43 cellular contexts compared by ENCODE assay signal in genomic region chr20:18813483-18813882, GRCh38. TPM values are rescaled to one million over a fixed set of nuclear protein-coding genes. Genes with fewer than 3 reads are reported as not detected.
"Had no signal": no experiment of that assay in that cellular context is flagged by ENCODE, and none has a peak within 500 bp of the region (broad histone marks: within the 10 kb centered on the region; RNA-seq: fewer than 3 reads in every experiment).

Gene SCP2D1, plus strand, starts transcription at chr20:18813783. Its CDS starts 33 bp downstream, at chr20:18813816.

- H3K9me3 Mint-ChIP-seq: activated naive CD4-positive, alpha-beta T cell treated with anti-CD3 and anti-CD28 coated beads for 36 hours; activated naive CD4-positive, alpha-beta T cell treated with anti-CD3 and anti-CD28 coated beads, Interleukin-2, amount 10 ng/mL, durations not matched to agents 7 days and 5 days; activated naive CD4-positive, alpha-beta T cell treated with anti-CD3 and anti-CD28 coated beads, Interleukin-2, amount 50 U/mL, for 24 hours; activated naive CD4-positive, alpha-beta T cell treated with anti-CD3 and anti-CD28 coated beads, Interleukin-2, amount 50 U/mL, for 72 hours; activated naive CD8-positive, alpha-beta T cell treated with anti-CD3 and anti-CD28 coated beads for 36 hours; activated naive CD8-positive, alpha-beta T cell treated with anti-CD3 and anti-CD28 coated beads, Interleukin-2, amount 10 ng/mL, durations not matched to agents 7 days and 5 days; activated naive CD8-positive, alpha-beta T cell treated with anti-CD3 and anti-CD28 coated beads, Interleukin-2, amount 50 U/mL, for 24 hours; activated T-cell treated with anti-CD3 and anti-CD28 coated beads, Interleukin-2, amount 50 U/mL, for 24 hours; activated T-cell treated with anti-CD3 and anti-CD28 coated beads, Interleukin-2, amount 50 U/mL, for 4 hours; activated T-cell treated with anti-CD3 and anti-CD28 coated beads, Interleukin-2, amount 50 U/mL, for 72 hours; activated T-helper 1 cell treated with anti-CD3 and anti-CD28 coated beads, Interleukin-12 subunit alpha, Interleukin-12 subunit beta, Interleukin-2, Interleukin-4 antibody, amounts not matched to agents 30 ng/mL and 10 ng/mL and 1 ng/mL, durations not matched to agents 14 hours and 24 hours and 36 hours; activated T-helper 17 cell treated with anti-CD3 and anti-CD28 coated beads, Interleukin-2, amount 50 U/mL, for 72 hours; activated T-helper 2 cell treated with anti-CD3 and anti-CD28 coated beads, Interferon-gamma antibody, Interleukin-2, Interleukin-4, amounts not matched to agents 10 μg/mL and 5 μg/mL and 100 μg/mL, durations not matched to agents 14 hours and 24 hours and 36 hours; central memory CD8-positive, alpha-beta T cell had no signal

- DNase-seq: activated effector memory CD4-positive, alpha-beta T cell treated with anti-CD3 and anti-CD28 coated beads, Interleukin-2, amount 50 U/mL, for 16 hours; activated effector memory CD4-positive, alpha-beta T cell treated with Interleukin-2 at 50 U/mL for 16 hours; activated gamma-delta T cell; activated gamma-delta T cell treated with Interleukin-2 at 50 U/mL for 16 hours; activated naive CD4-positive, alpha-beta T cell; activated naive CD4-positive, alpha-beta T cell treated with anti-CD3 and anti-CD28 coated beads for 36 hours; activated naive CD4-positive, alpha-beta T cell treated with anti-CD3 and anti-CD28 coated beads, Interleukin-2, amount 10 ng/mL, durations not matched to agents 7 days and 5 days; activated naive CD4-positive, alpha-beta T cell treated with Interleukin-2 at 50 U/mL for 16 hours; activated naive CD8-positive, alpha-beta T cell treated with anti-CD3 and anti-CD28 coated beads for 36 hours; activated naive CD8-positive, alpha-beta T cell treated with anti-CD3 and anti-CD28 coated beads, Interleukin-2, amount 10 ng/mL, durations not matched to agents 7 days and 5 days; activated naive CD8-positive, alpha-beta T cell treated with anti-CD3 and anti-CD28 coated beads, Interleukin-2, amount 50 U/mL, for 24 hours; activated T-cell treated with anti-CD3 and anti-CD28 coated beads, Interleukin-2, amount 50 U/mL, for 1 hour; activated T-cell treated with anti-CD3 and anti-CD28 coated beads, Interleukin-2, amount 50 U/mL, for 24 hours; activated T-cell treated with anti-CD3 and anti-CD28 coated beads, Interleukin-2, amount 50 U/mL, for 4 hours; activated T-cell treated with anti-CD3 and anti-CD28 coated beads, Interleukin-2, amount 50 U/mL, for 48 hours; activated T-cell treated with anti-CD3 and anti-CD28 coated beads, Interleukin-2, amount 50 U/mL, for 72 hours; adrenal gland; amniotic stem cell; amygdala; anterior cingulate cortex; aorta; body of pancreas; brain microvascular endothelial cell; caudate nucleus; central memory CD4-positive, alpha-beta T cell; cerebellar nuclear complex had no signal

- H3K4me1 ChIP-seq: adrenal gland, ascending aorta, body of pancreas, breast epithelium had no signal

- H3K4me3 ChIP-seq: adrenal gland, ascending aorta, body of pancreas, breast epithelium, cardiac muscle cell had no signal

- H3K27ac ChIP-seq: adrenal gland, ascending aorta, body of pancreas, brain microvascular endothelial cell, breast epithelium, cardiac muscle cell had no signal

- ATAC-seq: activated naive CD4-positive, alpha-beta T cell treated with anti-CD3 and anti-CD28 coated beads, Interleukin-2, amount 50 U/mL, for 72 hours; activated naive CD8-positive, alpha-beta T cell treated with anti-CD3 and anti-CD28 coated beads, Interleukin-2, amount 50 U/mL, for 24 hours; activated T-cell treated with anti-CD3 and anti-CD28 coated beads, Interleukin-2, amount 50 U/mL, for 4 hours; activated T-cell treated with anti-CD3 and anti-CD28 coated beads, Interleukin-2, amount 50 U/mL, for 72 hours; activated T-helper 17 cell treated with anti-CD3 and anti-CD28 coated beads, Interleukin-2, amount 50 U/mL, for 72 hours; body of pancreas had no signal

- H3K4me3 Mint-ChIP-seq: activated naive CD4-positive, alpha-beta T cell treated with anti-CD3 and anti-CD28 coated beads for 36 hours; activated naive CD4-positive, alpha-beta T cell treated with anti-CD3 and anti-CD28 coated beads, Interleukin-2, amount 10 ng/mL, durations not matched to agents 7 days and 5 days; activated naive CD4-positive, alpha-beta T cell treated with anti-CD3 and anti-CD28 coated beads, Interleukin-2, amount 50 U/mL, for 24 hours; activated naive CD8-positive, alpha-beta T cell; activated naive CD8-positive, alpha-beta T cell treated with anti-CD3 and anti-CD28 coated beads for 36 hours; activated naive CD8-positive, alpha-beta T cell treated with anti-CD3 and anti-CD28 coated beads, Interleukin-2, amount 10 ng/mL, durations not matched to agents 7 days and 5 days; activated naive CD8-positive, alpha-beta T cell treated with anti-CD3 and anti-CD28 coated beads, Interleukin-2, amount 50 U/mL, for 24 hours; activated T-cell treated with anti-CD3 and anti-CD28 coated beads, Interleukin-2, amount 50 U/mL, for 24 hours; activated T-cell treated with anti-CD3 and anti-CD28 coated beads, Interleukin-2, amount 50 U/mL, for 4 hours; activated T-cell treated with anti-CD3 and anti-CD28 coated beads, Interleukin-2, amount 50 U/mL, for 72 hours; activated T-helper 1 cell treated with anti-CD3 and anti-CD28 coated beads, Interleukin-12 subunit alpha, Interleukin-12 subunit beta, Interleukin-2, Interleukin-4 antibody, amounts not matched to agents 30 ng/mL and 10 ng/mL and 1 ng/mL, durations not matched to agents 14 hours and 24 hours and 36 hours; activated T-helper 17 cell treated with anti-CD3 and anti-CD28 coated beads, Interleukin-2, amount 50 U/mL, for 72 hours; brain; central memory CD8-positive, alpha-beta T cell had no signal

- H3K27me3 Mint-ChIP-seq: activated naive CD8-positive, alpha-beta T cell treated with anti-CD3 and anti-CD28 coated beads, Interleukin-2, amount 10 ng/mL, durations not matched to agents 7 days and 5 days had no signal

- H3K4me1 Mint-ChIP-seq: activated naive CD4-positive, alpha-beta T cell treated with anti-CD3 and anti-CD28 coated beads, Interleukin-2, amount 10 ng/mL, durations not matched to agents 7 days and 5 days; activated naive CD4-positive, alpha-beta T cell treated with anti-CD3 and anti-CD28 coated beads, Interleukin-2, amount 50 U/mL, for 24 hours; activated naive CD8-positive, alpha-beta T cell treated with anti-CD3 and anti-CD28 coated beads for 36 hours; activated naive CD8-positive, alpha-beta T cell treated with anti-CD3 and anti-CD28 coated beads, Interleukin-2, amount 10 ng/mL, durations not matched to agents 7 days and 5 days; activated naive CD8-positive, alpha-beta T cell treated with anti-CD3 and anti-CD28 coated beads, Interleukin-2, amount 50 U/mL, for 24 hours; activated T-helper 17 cell treated with anti-CD3 and anti-CD28 coated beads, Interleukin-2, amount 50 U/mL, for 72 hours; central memory CD8-positive, alpha-beta T cell had no signal

- H3K36me3 Mint-ChIP-seq: activated naive CD4-positive, alpha-beta T cell treated with anti-CD3 and anti-CD28 coated beads, Interleukin-2, amount 10 ng/mL, durations not matched to agents 7 days and 5 days; activated naive CD4-positive, alpha-beta T cell treated with anti-CD3 and anti-CD28 coated beads, Interleukin-2, amount 50 U/mL, for 24 hours; activated naive CD4-positive, alpha-beta T cell treated with anti-CD3 and anti-CD28 coated beads, Interleukin-2, amount 50 U/mL, for 72 hours; activated naive CD8-positive, alpha-beta T cell; activated naive CD8-positive, alpha-beta T cell treated with anti-CD3 and anti-CD28 coated beads for 36 hours; activated naive CD8-positive, alpha-beta T cell treated with anti-CD3 and anti-CD28 coated beads, Interleukin-2, amount 10 ng/mL, durations not matched to agents 7 days and 5 days; brain had no signal

- H3K27me3 ChIP-seq: adrenal gland, ascending aorta, body of pancreas, brain microvascular endothelial cell, breast epithelium, cardiac muscle cell had no signal

- H3K36me3 ChIP-seq: adrenal gland, ascending aorta, brain microvascular endothelial cell, breast epithelium, cardiac muscle cell had no signal

- H3K9me3 ChIP-seq: adrenal gland, ascending aorta, body of pancreas, breast epithelium had no signal

- H3K27ac Mint-ChIP-seq: activated naive CD4-positive, alpha-beta T cell treated with anti-CD3 and anti-CD28 coated beads for 36 hours; activated naive CD4-positive, alpha-beta T cell treated with anti-CD3 and anti-CD28 coated beads, Interleukin-2, amount 10 ng/mL, durations not matched to agents 7 days and 5 days; activated naive CD4-positive, alpha-beta T cell treated with anti-CD3 and anti-CD28 coated beads, Interleukin-2, amount 50 U/mL, for 24 hours; activated naive CD4-positive, alpha-beta T cell treated with anti-CD3 and anti-CD28 coated beads, Interleukin-2, amount 50 U/mL, for 72 hours; activated naive CD8-positive, alpha-beta T cell; activated naive CD8-positive, alpha-beta T cell treated with anti-CD3 and anti-CD28 coated beads for 36 hours; activated naive CD8-positive, alpha-beta T cell treated with anti-CD3 and anti-CD28 coated beads, Interleukin-2, amount 10 ng/mL, durations not matched to agents 7 days and 5 days; activated naive CD8-positive, alpha-beta T cell treated with anti-CD3 and anti-CD28 coated beads, Interleukin-2, amount 50 U/mL, for 24 hours; activated T-cell treated with anti-CD3 and anti-CD28 coated beads, Interleukin-2, amount 50 U/mL, for 24 hours; activated T-cell treated with anti-CD3 and anti-CD28 coated beads, Interleukin-2, amount 50 U/mL, for 72 hours; activated T-helper 1 cell treated with anti-CD3 and anti-CD28 coated beads, Interleukin-12 subunit alpha, Interleukin-12 subunit beta, Interleukin-2, Interleukin-4 antibody, amounts not matched to agents 30 ng/mL and 10 ng/mL and 1 ng/mL, durations not matched to agents 14 hours and 24 hours and 36 hours; activated T-helper 17 cell treated with anti-CD3 and anti-CD28 coated beads, Interleukin-2, amount 50 U/mL, for 72 hours; activated T-helper 2 cell treated with anti-CD3 and anti-CD28 coated beads, Interferon-gamma antibody, Interleukin-2, Interleukin-4, amounts not matched to agents 10 μg/mL and 5 μg/mL and 100 μg/mL, durations not matched to agents 14 hours and 24 hours and 36 hours; brain had no signal

RNA-seq across cellular contexts. Expression of gene SCP2D1, which starts in this region (rescaled TPM):
- total RNA-seq: activated naive CD4-positive, alpha-beta T cell treated with anti-CD3 and anti-CD28 coated beads for 36 hours; activated naive CD8-positive, alpha-beta T cell treated with anti-CD3 and anti-CD28 coated beads for 36 hours; activated naive CD8-positive, alpha-beta T cell treated with anti-CD3 and anti-CD28 coated beads, Interleukin-2, amount 10 ng/mL, durations not matched to agents 7 days and 5 days; activated T-cell treated with anti-CD3 and anti-CD28 coated beads, Interleukin-2, amount 50 U/mL, for 4 hours; activated T-cell treated with anti-CD3 and anti-CD28 coated beads, Interleukin-2, amount 50 U/mL, for 72 hours; activated T-helper 1 cell treated with anti-CD3 and anti-CD28 coated beads, Interleukin-12 subunit alpha, Interleukin-12 subunit beta, Interleukin-2, Interleukin-4 antibody, amounts not matched to agents 30 ng/mL and 10 ng/mL and 1 ng/mL, durations not matched to agents 14 hours and 24 hours and 36 hours; activated T-helper 17 cell treated with anti-CD3 and anti-CD28 coated beads, Interleukin-2, amount 50 U/mL, for 72 hours; activated T-helper 2 cell treated with anti-CD3 and anti-CD28 coated beads, Interferon-gamma antibody, Interleukin-2, Interleukin-4, amounts not matched to agents 10 μg/mL and 5 μg/mL and 100 μg/mL, durations not matched to agents 14 hours and 24 hours and 36 hours; adrenal gland; aorta; ascending aorta; astrocyte; body of pancreas; breast epithelium; bronchial epithelial cell; cardiac muscle cell; cardiac septum; cerebellum; chondrocyte had no signal
- polyA plus RNA-seq: adipose tissue, adrenal gland, aorta, cardiac muscle cell had no signal
